ENCODE assay signal across 1 cellular context in the genomic region with DNA sequence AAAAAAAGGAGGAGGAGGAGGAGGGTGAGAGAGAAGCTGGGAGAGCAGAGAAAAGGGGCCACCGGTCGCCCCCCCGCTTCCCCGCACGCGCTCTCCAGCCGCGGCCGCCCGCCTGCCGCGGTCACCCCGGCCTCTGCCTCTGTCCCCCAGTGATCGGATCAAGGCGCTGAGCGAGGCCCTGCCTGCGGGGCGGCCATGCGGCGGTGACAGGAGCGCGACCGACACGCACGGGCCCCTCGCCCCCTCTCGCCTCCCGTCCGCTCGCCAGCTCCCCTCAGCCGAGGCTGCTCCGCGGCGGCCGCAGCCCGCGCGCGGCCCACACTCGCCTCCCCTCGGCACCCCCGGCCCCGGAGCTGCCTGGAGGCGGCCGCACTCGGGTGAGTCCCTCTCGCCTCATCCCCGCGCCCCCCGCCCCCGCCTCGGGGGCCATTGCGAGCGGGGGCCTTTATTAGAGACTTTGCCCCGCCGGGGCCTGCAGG.
A peak's percentile ranks its signal among the peaks of the same experiment; 100 is the strongest.
TF ChIP-seq lines count a peak whose summit lies in the region.

A gene (plus strand): TSS at position 27 of the 479 bp plus-strand sequence. CDS start 31,411 bp downstream, outside the sequence.

TF ChIP-seq in HepG2, 621 proteins besides CTCF, POLR2A, EP300 and RAD21 (continued from another document and continues in another):
- TF ChIP-seq, protein P1, sequence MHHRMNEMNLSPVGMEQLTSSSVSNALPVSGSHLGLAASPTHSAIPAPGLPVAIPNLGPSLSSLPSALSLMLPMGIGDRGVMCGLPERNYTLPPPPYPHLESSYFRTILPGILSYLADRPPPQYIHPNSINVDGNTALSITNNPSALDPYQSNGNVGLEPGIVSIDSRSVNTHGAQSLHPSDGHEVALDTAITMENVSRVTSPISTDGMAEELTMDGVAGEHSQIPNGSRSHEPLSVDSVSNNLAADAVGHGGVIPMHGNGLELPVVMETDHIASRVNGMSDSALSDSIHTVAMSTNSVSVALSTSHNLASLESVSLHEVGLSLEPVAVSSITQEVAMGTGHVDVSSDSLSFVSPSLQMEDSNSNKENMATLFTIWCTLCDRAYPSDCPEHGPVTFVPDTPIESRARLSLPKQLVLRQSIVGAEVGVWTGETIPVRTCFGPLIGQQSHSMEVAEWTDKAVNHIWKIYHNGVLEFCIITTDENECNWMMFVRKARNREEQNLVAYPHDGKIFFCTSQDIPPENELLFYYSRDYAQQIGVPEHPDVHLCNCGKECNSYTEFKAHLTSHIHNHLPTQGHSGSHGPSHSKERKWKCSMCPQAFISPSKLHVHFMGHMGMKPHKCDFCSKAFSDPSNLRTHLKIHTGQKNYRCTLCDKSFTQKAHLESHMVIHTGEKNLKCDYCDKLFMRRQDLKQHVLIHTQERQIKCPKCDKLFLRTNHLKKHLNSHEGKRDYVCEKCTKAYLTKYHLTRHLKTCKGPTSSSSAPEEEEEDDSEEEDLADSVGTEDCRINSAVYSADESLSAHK (CRISPR knock-in tag; IDR thresholded peaks at IDR 0.05; ENCODE audit: borderline replicate concordance) = no peak
- TF ChIP-seq ZNF577 (CRISPR knock-in tag; IDR thresholded peaks at IDR 0.05; ENCODE audit: borderline replicate concordance, low read depth) (no peak), ZNF589 (CRISPR knock-in tag; conservative IDR thresholded peaks at IDR 0.05) (no peak), RAD51 (IDR thresholded peaks at IDR 0.05; ENCODE audit: borderline replicate concordance) (no peak), ZNF510 (CRISPR knock-in tag; IDR thresholded peaks at IDR 0.05; ENCODE audit: low read depth) (no peak), PPARG (CRISPR knock-in tag; conservative IDR thresholded peaks at IDR 0.05) (no peak), ZNF761 (CRISPR knock-in tag; conservative IDR thresholded peaks at IDR 0.05) (no peak), DPF2 (CRISPR knock-in tag; IDR thresholded peaks at IDR 0.05; ENCODE audit: borderline replicate concordance, low read depth) (no peak), ARNTL (CRISPR knock-in tag; IDR thresholded peaks at IDR 0.05) (peak; percentile 12; the same call in 1 of the 2 replicates), BORCS8-MEF2B (CRISPR knock-in tag; IDR thresholded peaks at IDR 0.05) (0 out of 2 replicates have a peak, but pooled peaks have one; percentile 1), ATF7-NPFF (CRISPR knock-in tag; IDR thresholded peaks at IDR 0.05; ENCODE audit: low read depth) (no peak), ZNF615 (CRISPR knock-in tag; IDR thresholded peaks at IDR 0.05; ENCODE audit: borderline replicate concordance) (no peak), ZNF672 (CRISPR knock-in tag; IDR thresholded peaks at IDR 0.05) (no peak), FOXK1 (CRISPR knock-in tag; IDR thresholded peaks at IDR 0.05; ENCODE audit: borderline replicate concordance, low read depth) (no peak), NFYB (CRISPR knock-in tag; IDR thresholded peaks at IDR 0.05) (no peak), ZBTB7B (CRISPR knock-in tag; IDR thresholded peaks at IDR 0.05) (no peak), TAF15 (IDR thresholded peaks at IDR 0.05; ENCODE audit: low read depth, low read length, poor library complexity, severe bottlenecking) (no peak), NR2F1 (CRISPR knock-in tag; IDR thresholded peaks at IDR 0.05) (no peak), ZFP36 (IDR thresholded peaks at IDR 0.05; ENCODE audit: borderline replicate concordance, low read depth, low read length, partially characterized antibody) (no peak), ZNF567 (CRISPR knock-in tag; IDR thresholded peaks at IDR 0.05; ENCODE audit: borderline replicate concordance) (0 out of 2 replicates have a peak, but pooled peaks have one; percentile 3), SOX5 (CRISPR knock-in tag; IDR thresholded peaks at IDR 0.05; ENCODE audit: borderline replicate concordance) (peak; percentile 3; the same call in 1 of the 2 replicates), FOXJ3 (CRISPR knock-in tag; IDR thresholded peaks at IDR 0.05; ENCODE audit: borderline replicate concordance) (no peak), ZNF878 (CRISPR knock-in tag; IDR thresholded peaks at IDR 0.05) (no peak), U2AF2 (IDR thresholded peaks at IDR 0.05; ENCODE audit: low read depth, low read length) (0 out of 2 replicates have a peak, but pooled peaks have one; percentile 39), ZNF749 (CRISPR knock-in tag; IDR thresholded peaks at IDR 0.05; ENCODE audit: borderline replicate concordance) (no peak; the same call in 1 of the 2 replicates), MAFK (conservative IDR thresholded peaks at IDR 0.05 in 1 of 2, IDR thresholded peaks at IDR 0.05 in 1 of 2; ENCODE audit: low read length in 2 of 2) (no peak), TBP (CRISPR knock-in tag; IDR thresholded peaks at IDR 0.05) (no peak), CBFB (CRISPR knock-in tag; IDR thresholded peaks at IDR 0.05) (no peak), SMYD3 (CRISPR knock-in tag; IDR thresholded peaks at IDR 0.05) (no peak)
- TF ChIP-seq, protein P2, sequence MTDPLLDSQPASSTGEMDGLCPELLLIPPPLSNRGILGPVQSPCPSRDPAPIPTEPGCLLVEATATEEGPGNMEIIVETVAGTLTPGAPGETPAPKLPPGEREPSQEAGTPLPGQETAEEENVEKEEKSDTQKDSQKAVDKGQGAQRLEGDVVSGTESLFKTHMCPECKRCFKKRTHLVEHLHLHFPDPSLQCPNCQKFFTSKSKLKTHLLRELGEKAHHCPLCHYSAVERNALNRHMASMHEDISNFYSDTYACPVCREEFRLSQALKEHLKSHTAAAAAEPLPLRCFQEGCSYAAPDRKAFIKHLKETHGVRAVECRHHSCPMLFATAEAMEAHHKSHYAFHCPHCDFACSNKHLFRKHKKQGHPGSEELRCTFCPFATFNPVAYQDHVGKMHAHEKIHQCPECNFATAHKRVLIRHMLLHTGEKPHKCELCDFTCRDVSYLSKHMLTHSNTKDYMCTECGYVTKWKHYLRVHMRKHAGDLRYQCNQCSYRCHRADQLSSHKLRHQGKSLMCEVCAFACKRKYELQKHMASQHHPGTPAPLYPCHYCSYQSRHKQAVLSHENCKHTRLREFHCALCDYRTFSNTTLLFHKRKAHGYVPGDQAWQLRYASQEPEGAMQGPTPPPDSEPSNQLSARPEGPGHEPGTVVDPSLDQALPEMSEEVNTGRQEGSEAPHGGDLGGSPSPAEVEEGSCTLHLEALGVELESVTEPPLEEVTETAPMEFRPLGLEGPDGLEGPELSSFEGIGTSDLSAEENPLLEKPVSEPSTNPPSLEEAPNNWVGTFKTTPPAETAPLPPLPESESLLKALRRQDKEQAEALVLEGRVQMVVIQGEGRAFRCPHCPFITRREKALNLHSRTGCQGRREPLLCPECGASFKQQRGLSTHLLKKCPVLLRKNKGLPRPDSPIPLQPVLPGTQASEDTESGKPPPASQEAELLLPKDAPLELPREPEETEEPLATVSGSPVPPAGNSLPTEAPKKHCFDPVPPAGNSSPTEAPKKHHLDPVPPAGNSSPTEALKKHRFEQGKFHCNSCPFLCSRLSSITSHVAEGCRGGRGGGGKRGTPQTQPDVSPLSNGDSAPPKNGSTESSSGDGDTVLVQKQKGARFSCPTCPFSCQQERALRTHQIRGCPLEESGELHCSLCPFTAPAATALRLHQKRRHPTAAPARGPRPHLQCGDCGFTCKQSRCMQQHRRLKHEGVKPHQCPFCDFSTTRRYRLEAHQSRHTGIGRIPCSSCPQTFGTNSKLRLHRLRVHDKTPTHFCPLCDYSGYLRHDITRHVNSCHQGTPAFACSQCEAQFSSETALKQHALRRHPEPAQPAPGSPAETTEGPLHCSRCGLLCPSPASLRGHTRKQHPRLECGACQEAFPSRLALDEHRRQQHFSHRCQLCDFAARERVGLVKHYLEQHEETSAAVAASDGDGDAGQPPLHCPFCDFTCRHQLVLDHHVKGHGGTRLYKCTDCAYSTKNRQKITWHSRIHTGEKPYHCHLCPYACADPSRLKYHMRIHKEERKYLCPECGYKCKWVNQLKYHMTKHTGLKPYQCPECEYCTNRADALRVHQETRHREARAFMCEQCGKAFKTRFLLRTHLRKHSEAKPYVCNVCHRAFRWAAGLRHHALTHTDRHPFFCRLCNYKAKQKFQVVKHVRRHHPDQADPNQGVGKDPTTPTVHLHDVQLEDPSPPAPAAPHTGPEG (CRISPR knock-in tag; IDR thresholded peaks at IDR 0.05) = no peak
- TF ChIP-seq, protein P3, sequence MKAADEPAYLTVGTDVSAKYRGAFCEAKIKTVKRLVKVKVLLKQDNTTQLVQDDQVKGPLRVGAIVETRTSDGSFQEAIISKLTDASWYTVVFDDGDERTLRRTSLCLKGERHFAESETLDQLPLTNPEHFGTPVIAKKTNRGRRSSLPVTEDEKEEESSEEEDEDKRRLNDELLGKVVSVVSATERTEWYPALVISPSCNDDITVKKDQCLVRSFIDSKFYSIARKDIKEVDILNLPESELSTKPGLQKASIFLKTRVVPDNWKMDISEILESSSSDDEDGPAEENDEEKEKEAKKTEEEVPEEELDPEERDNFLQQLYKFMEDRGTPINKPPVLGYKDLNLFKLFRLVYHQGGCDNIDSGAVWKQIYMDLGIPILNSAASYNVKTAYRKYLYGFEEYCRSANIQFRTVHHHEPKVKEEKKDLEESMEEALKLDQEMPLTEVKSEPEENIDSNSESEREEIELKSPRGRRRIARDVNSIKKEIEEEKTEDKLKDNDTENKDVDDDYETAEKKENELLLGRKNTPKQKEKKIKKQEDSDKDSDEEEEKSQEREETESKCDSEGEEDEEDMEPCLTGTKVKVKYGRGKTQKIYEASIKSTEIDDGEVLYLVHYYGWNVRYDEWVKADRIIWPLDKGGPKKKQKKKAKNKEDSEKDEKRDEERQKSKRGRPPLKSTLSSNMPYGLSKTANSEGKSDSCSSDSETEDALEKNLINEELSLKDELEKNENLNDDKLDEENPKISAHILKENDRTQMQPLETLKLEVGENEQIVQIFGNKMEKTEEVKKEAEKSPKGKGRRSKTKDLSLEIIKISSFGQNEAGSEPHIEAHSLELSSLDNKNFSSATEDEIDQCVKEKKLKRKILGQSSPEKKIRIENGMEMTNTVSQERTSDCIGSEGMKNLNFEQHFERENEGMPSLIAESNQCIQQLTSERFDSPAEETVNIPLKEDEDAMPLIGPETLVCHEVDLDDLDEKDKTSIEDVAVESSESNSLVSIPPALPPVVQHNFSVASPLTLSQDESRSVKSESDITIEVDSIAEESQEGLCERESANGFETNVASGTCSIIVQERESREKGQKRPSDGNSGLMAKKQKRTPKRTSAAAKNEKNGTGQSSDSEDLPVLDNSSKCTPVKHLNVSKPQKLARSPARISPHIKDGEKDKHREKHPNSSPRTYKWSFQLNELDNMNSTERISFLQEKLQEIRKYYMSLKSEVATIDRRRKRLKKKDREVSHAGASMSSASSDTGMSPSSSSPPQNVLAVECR (CRISPR knock-in tag; IDR thresholded peaks at IDR 0.05; ENCODE audit: borderline replicate concordance) = peak; percentile 59; the same call in 1 of the 2 replicates
- TF ChIP-seq, protein P4, sequence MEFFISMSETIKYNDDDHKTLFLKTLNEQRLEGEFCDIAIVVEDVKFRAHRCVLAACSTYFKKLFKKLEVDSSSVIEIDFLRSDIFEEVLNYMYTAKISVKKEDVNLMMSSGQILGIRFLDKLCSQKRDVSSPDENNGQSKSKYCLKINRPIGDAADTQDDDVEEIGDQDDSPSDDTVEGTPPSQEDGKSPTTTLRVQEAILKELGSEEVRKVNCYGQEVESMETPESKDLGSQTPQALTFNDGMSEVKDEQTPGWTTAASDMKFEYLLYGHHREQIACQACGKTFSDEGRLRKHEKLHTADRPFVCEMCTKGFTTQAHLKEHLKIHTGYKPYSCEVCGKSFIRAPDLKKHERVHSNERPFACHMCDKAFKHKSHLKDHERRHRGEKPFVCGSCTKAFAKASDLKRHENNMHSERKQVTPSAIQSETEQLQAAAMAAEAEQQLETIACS (CRISPR knock-in tag; IDR thresholded peaks at IDR 0.05) = peak; percentile 49; the same call in 1 of the 2 replicates
- TF ChIP-seq, protein P5, sequence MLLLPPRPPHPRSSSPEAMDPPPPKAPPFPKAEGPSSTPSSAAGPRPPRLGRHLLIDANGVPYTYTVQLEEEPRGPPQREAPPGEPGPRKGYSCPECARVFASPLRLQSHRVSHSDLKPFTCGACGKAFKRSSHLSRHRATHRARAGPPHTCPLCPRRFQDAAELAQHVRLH (CRISPR knock-in tag; IDR thresholded peaks at IDR 0.05; ENCODE audit: borderline replicate concordance, low read depth) = no peak; the same call in 1 of the 2 replicates
- TF ChIP-seq, protein P6, sequence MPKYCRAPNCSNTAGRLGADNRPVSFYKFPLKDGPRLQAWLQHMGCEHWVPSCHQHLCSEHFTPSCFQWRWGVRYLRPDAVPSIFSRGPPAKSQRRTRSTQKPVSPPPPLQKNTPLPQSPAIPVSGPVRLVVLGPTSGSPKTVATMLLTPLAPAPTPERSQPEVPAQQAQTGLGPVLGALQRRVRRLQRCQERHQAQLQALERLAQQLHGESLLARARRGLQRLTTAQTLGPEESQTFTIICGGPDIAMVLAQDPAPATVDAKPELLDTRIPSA (CRISPR knock-in tag; IDR thresholded peaks at IDR 0.05; ENCODE audit: borderline replicate concordance) = no peak
- TF ChIP-seq, protein P7, sequence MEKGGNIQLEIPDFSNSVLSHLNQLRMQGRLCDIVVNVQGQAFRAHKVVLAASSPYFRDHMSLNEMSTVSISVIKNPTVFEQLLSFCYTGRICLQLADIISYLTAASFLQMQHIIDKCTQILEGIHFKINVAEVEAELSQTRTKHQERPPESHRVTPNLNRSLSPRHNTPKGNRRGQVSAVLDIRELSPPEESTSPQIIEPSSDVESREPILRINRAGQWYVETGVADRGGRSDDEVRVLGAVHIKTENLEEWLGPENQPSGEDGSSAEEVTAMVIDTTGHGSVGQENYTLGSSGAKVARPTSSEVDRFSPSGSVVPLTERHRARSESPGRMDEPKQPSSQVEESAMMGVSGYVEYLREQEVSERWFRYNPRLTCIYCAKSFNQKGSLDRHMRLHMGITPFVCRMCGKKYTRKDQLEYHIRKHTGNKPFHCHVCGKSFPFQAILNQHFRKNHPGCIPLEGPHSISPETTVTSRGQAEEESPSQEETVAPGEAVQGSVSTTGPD (CRISPR knock-in tag; IDR thresholded peaks at IDR 0.05) = no peak
- TF ChIP-seq, protein P8, sequence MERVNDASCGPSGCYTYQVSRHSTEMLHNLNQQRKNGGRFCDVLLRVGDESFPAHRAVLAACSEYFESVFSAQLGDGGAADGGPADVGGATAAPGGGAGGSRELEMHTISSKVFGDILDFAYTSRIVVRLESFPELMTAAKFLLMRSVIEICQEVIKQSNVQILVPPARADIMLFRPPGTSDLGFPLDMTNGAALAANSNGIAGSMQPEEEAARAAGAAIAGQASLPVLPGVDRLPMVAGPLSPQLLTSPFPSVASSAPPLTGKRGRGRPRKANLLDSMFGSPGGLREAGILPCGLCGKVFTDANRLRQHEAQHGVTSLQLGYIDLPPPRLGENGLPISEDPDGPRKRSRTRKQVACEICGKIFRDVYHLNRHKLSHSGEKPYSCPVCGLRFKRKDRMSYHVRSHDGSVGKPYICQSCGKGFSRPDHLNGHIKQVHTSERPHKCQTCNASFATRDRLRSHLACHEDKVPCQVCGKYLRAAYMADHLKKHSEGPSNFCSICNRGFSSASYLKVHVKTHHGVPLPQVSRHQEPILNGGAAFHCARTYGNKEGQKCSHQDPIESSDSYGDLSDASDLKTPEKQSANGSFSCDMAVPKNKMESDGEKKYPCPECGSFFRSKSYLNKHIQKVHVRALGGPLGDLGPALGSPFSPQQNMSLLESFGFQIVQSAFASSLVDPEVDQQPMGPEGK (CRISPR knock-in tag; IDR thresholded peaks at IDR 0.05) = peak; percentile 33; the same call in 1 of the 2 replicates
- TF ChIP-seq, protein P9, sequence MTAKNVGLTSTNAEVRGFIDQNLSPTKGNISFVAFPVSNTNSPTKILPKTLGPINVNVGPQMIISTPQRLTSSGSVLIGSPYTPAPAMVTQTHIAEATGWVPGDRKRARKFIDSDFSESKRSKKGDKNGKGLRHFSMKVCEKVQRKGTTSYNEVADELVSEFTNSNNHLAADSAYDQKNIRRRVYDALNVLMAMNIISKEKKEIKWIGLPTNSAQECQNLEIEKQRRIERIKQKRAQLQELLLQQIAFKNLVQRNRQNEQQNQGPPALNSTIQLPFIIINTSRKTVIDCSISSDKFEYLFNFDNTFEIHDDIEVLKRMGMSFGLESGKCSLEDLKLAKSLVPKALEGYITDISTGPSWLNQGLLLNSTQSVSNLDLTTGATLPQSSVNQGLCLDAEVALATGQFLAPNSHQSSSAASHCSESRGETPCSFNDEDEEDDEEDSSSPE (CRISPR knock-in tag; IDR thresholded peaks at IDR 0.05) = no peak
